ENCODE assay signal across 12 cellular contexts in the genomic region with DNA sequence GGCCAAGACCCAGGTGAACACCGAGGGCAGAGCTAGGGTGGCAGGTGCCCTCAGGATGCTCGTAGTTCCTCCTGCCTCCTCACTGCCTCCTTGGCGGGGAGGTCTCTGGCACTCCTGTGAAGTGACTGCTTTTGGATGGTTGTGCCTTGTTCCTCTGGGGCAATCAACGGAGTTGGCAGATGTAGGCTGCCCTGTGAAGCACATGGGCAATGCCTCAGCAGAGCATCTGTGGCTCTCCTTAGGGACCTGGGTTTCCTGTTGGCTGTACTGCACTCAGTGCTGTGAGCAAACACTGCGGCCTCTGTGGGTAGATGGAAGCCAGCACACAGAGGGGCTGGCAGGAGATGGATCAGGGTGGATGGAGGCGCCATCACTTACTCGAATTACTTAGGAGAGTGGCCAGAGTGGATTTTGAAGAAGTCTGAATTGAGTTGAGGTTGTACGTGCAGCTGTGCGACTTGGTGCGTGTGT.
A peak's percentile ranks its signal among the peaks of the same experiment; 100 is the strongest.
DNase-seq lines count a peak whose midpoint lies in the region; ATAC-seq and TF ChIP-seq lines count a peak whose summit lies in the region.
"Had no signal": no experiment of that assay in that cellular context is flagged by ENCODE, and none has a peak within 500 bp of the region (broad histone marks: within the 10 kb centered on the region; RNA-seq: fewer than 3 reads in every experiment).

No MANE protein-coding gene starts in this region.

- no TSS peak for BruUV-seq in HCT116 (replicated peaks; lab: Mats Ljungman, UMichigan)

- no peak overlapping the region for H3K4me2 ChIP-seq in HCT116 (ENCODE audit: low read length)
- H3K4me2 ChIP-seq: PC-9, smooth muscle cell had no signal

- no peak overlapping the region for H3K4me3 Mint-ChIP-seq in stimulated activated naive B cell treated with anti-CD40 and anti-IgM and Interleukin-4, amounts not matched to agents 10 μg/mL and 1 μg/mL and 100 μg/mL, for 72 hours

- TF ChIP-seq RAD21 in HCT116 (IDR thresholded peaks at IDR 0.05; ENCODE audit: low read depth) = no peak

- H3K9me3 ChIP-seq in HCT116 (ENCODE audit: control insufficient read depth in 1 of 2, insufficient read depth in 1 of 2, low read depth in 1 of 2, low read length in 2 of 2) = no peaks in the 10 kb centered on the region
- H3K9me3 ChIP-seq in RWPE2 (ENCODE audit: severe bottlenecking) = no peaks in the 10 kb centered on the region

- no peaks in the 10 kb centered on the region for H3K36me3 Mint-ChIP-seq in stimulated activated naive B cell treated with anti-CD40 and anti-IgM and Interleukin-4, amounts not matched to agents 10 μg/mL and 1 μg/mL and 100 μg/mL, for 72 hours

- RAD21 ChIA-PET in HCT116 (lab: Charles Lee; ENCODE audit: low non-redundant PET in 1 of 2, low total read pairs in 2 of 2, uncharacterized antibody in 2 of 2, unreplicated experiment in 2 of 2) = no interaction called here

- no peaks in the 10 kb centered on the region for H3K79me2 ChIP-seq in HCT116 (ENCODE audit: insufficient read depth, low read length)

- no peaks in the 10 kb centered on the region for H4K20me1 ChIP-seq in HCT116 (ENCODE audit: insufficient read depth)

- no peak for DNase-seq in HCT116 (ENCODE audit: low read depth, low spot score)
- DNase-seq in RWPE2 (ENCODE audit: low spot score) = peak; percentile 26
- DNase-seq in iPS-NIHi11 (ENCODE audit: low spot score) = peak; percentile 3
- DNase-seq in stimulated activated naive B cell treated with anti-CD40 and anti-IgM and Interleukin-4, amounts not matched to agents 10 μg/mL and 1 μg/mL and 100 μg/mL, for 72 hours = no peak
- no peak for DNase-seq in NCI-H2227 treated with DMSO at 0.1 percent for 48 hours (lab: John Stamatoyannopoulos, UW)
- no peak for DNase-seq in DMS53 (lab: John Stamatoyannopoulos, UW)
- DNase-seq in NK-92 treated with Interleukin-12 subunit alpha and Interleukin-12 subunit beta, amount 100 ng/mL, for 24 hours (lab: John Stamatoyannopoulos, UW) = no peak
- DNase-seq: NCI-H146, PC-9, T1000 had no signal

- no peak overlapping the region for H3K9ac ChIP-seq in HCT116 (ENCODE audit: low read length)

- H2AFZ ChIP-seq in HCT116 (ENCODE audit: low read depth, low read length, poor library complexity, severe bottlenecking) = no peak overlapping the region
- H2AFZ ChIP-seq: PC-9 had no signal

- no peaks in the 10 kb centered on the region for H3K4me1 ChIP-seq in HCT116 (ENCODE audit: control insufficient read depth in 1 of 2, insufficient read depth in 2 of 2, low read length in 2 of 2)
- H3K4me1 ChIP-seq in RWPE2 (ENCODE audit: insufficient read depth, poor library complexity, severe bottlenecking) = no peaks in the 10 kb centered on the region

- ATAC-seq in HCT116 (peak; percentile 21; the same call in 1 of the 2 replicates), RWPE2 (ENCODE audit: low read depth) (no peak), HG02588 (IDR thresholded peaks at IDR 0.05; ENCODE audit: unreplicated experiment) (no peak)
- ATAC-seq in stimulated activated naive B cell treated with anti-CD40 and anti-IgM and Interleukin-4, amounts not matched to agents 10 μg/mL and 1 μg/mL and 100 μg/mL, for 72 hours (replicated peaks) = peak; percentile 83 to 86

- POLR2A ChIA-PET in HCT116 (lab: Charles Lee) = no interaction called here

- peaks cover 4 to 5% of the 10 kb centered on the region in 2 donors for H3K9me3 Mint-ChIP-seq in stimulated activated naive B cell treated with anti-CD40 and anti-IgM and Interleukin-4, amounts not matched to agents 10 μg/mL and 1 μg/mL and 100 μg/mL, for 72 hours

- H3K36me3 ChIP-seq in HCT116 (ENCODE audit: control insufficient read depth in 1 of 2, insufficient read depth in 2 of 2, low read length in 2 of 2) (no peaks in the 10 kb centered on the region), RWPE2 (ENCODE audit: low read depth) (no peaks in the 10 kb centered on the region)

- no peak overlapping the region for H3K27ac ChIP-seq in HCT116 (ENCODE audit: low read depth, low read length)
- no peak overlapping the region for H3K27ac ChIP-seq in RWPE2 (ENCODE audit: poor library complexity, severe bottlenecking)
- H3K27ac ChIP-seq: PC-9 had no signal

- TF ChIP-seq CTCF in HCT116 (IDR thresholded peaks at IDR 0.05 in 2 of 3, conservative IDR thresholded peaks at IDR 0.05 in 1 of 3; ENCODE audit: borderline replicate concordance in 1 of 3, insufficient read depth in 1 of 3, low read depth in 2 of 3, low read length in 2 of 3) (no peak), RWPE2 (IDR thresholded peaks at IDR 0.05; ENCODE audit: poor library complexity, severe bottlenecking) (no peak)

- peaks cover 0 to 5% of the 10 kb centered on the region in 2 donors for H3K27me3 Mint-ChIP-seq in stimulated activated naive B cell treated with anti-CD40 and anti-IgM and Interleukin-4, amounts not matched to agents 10 μg/mL and 1 μg/mL and 100 μg/mL, for 72 hours

- H3K27me3 ChIP-seq in HCT116 (ENCODE audit: insufficient read depth, low read length) (no peaks in the 10 kb centered on the region), RWPE2 (ENCODE audit: insufficient read depth, poor library complexity, severe bottlenecking) (no peaks in the 10 kb centered on the region)

- H3K4me1 Mint-ChIP-seq in stimulated activated naive B cell treated with anti-CD40 and anti-IgM and Interleukin-4, amounts not matched to agents 10 μg/mL and 1 μg/mL and 100 μg/mL, for 72 hours = peaks cover 14 to 23% of the 10 kb centered on the region in 2 donors

- no peak overlapping the region for H3K27ac Mint-ChIP-seq in stimulated activated naive B cell treated with anti-CD40 and anti-IgM and Interleukin-4, amounts not matched to agents 10 μg/mL and 1 μg/mL and 100 μg/mL, for 72 hours

- CTCF ChIA-PET in HCT116 (lab: Charles Lee) = no interaction called here

- H3K4me3 ChIP-seq in HCT116 (replicated peaks in 1 of 2; ENCODE audit: low read depth in 1 of 2, low read length in 2 of 2) = no peak overlapping the region
- H3K4me3 ChIP-seq in RWPE2 (ENCODE audit: severe bottlenecking) = no peak overlapping the region
- H3K4me3 ChIP-seq: PC-9, smooth muscle cell had no signal

- intact Hi-C loops in HCT116 (cut with micrococcal nuclease) = no loop called here

- H3K9me2 ChIP-seq in HCT116 (ENCODE audit: insufficient read depth) = no peaks in the 10 kb centered on the region

- TF ChIP-seq POLR2A in HCT116 (IDR thresholded peaks at IDR 0.05; ENCODE audit: borderline replicate concordance, extremely low read depth, insufficient read depth, insufficient read length) = no peak

TF ChIP-seq in HCT116, 20 proteins besides CTCF, POLR2A, EP300 and RAD21:
- TF ChIP-seq FOSL1 (IDR thresholded peaks at IDR 0.05; ENCODE audit: low read depth) = no peak
TF ChIP-seq in HCT116: peak in this region for 0.

Comparison
In these comparisons a context has a peak if more than half of its experiments do, and no peak if none do; other contexts are left out.
1. ATAC-seq: peak in HCT116 (single experiment) and stimulated activated naive B cell treated with anti-CD40 and anti-IgM and Interleukin-4, amounts not matched to agents 10 μg/mL and 1 μg/mL and 100 μg/mL, for 72 hours (2 of 2); none in RWPE2 (single experiment) and HG02588 (single experiment).
2. DNase-seq: peak in RWPE2 (single experiment) and iPS-NIHi11 (single experiment); none in HCT116 (single experiment), stimulated activated naive B cell treated with anti-CD40 and anti-IgM and Interleukin-4, amounts not matched to agents 10 μg/mL and 1 μg/mL and 100 μg/mL, for 72 hours (single experiment), NCI-H2227 treated with DMSO at 0.1 percent for 48 hours (single experiment), DMS53 (single experiment) and NK-92 treated with Interleukin-12 subunit alpha and Interleukin-12 subunit beta, amount 100 ng/mL, for 24 hours (single experiment).